ENCODE assay signal across 8 cellular contexts in the genomic region with DNA sequence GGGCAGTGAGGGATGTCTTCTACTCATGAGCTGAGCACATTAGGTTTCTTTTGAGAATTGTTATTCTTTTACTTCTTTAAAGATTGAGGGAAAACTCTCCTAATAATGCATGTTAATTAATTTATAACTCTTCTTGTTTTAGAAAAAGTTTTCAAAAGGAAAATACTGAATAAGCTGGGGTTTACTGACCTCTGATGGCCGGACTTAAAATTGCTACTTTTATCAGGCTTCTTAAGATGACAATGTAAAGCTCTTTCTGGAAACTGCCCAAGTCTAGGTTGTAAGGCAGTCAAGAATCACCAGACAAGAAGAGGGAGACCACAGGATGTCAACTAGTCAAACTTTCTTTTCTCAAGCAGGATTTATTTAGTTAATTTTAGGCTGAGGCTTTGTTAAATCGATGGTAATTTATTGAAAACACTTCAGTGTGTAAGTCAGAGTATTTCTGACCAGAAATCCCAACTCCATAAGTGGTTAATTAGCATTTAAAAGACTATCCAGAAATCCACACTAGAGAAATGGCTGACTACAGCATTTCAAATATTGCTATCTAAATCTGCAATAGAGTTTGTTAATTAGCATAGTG.
DNase-seq lines count a peak whose midpoint lies in the region; ATAC-seq and TF ChIP-seq lines count a peak whose summit lies in the region.

No MANE protein-coding gene starts in this region.

- no peak overlapping the region for H2BK12ac ChIP-seq in mesenchymal stem cell (ENCODE audit: low read length in 2 of 2)

- in situ Hi-C loops in GM23248 (cut with MboI) (loop anchor here (10.0 to 25.0 kb wide), 3 partner anchors 254 to 624 kb away; no protein-coding TSS in a partner anchor), brain microvascular endothelial cell (cut with HindIII; ENCODE audit: low pct_ligation_motif_present, low sequenced_read_pairs) (no loop called here)

- H3K18ac ChIP-seq in mesenchymal stem cell (ENCODE audit: low read depth in 1 of 2, low read length in 2 of 2), result no peak overlapping the region

- no peak overlapping the region for H2BK15ac ChIP-seq in mesenchymal stem cell (ENCODE audit: low read depth, poor library complexity, severe bottlenecking)

- H3K4me2 ChIP-seq in GM23248 (ENCODE audit: unreplicated experiment) (no peak overlapping the region), mesenchymal stem cell (ENCODE audit: low read length, poor library complexity, severe bottlenecking) (no peak overlapping the region)

- H2BK5ac ChIP-seq in mesenchymal stem cell (ENCODE audit: low read depth, low read length, poor library complexity, severe bottlenecking), result no peak overlapping the region

- no peaks in the 10 kb centered on the region for H3K36me3 Mint-ChIP-seq in activated naive CD4-positive, alpha-beta T cell treated with anti-CD3 and anti-CD28 coated beads, Interleukin-2, amount 50 U/mL, for 72 hours

- H4K20me1 ChIP-seq in GM23248 (ENCODE audit: insufficient read depth), result no peaks in the 10 kb centered on the region

- H3K4ac ChIP-seq in mesenchymal stem cell (ENCODE audit: low read depth in 1 of 2, low read length in 2 of 2), result no peak overlapping the region

- H3K27ac Mint-ChIP-seq in activated naive CD4-positive, alpha-beta T cell treated with anti-CD3 and anti-CD28 coated beads, Interleukin-2, amount 50 U/mL, for 72 hours, result no peak overlapping the region

- H4K91ac ChIP-seq in mesenchymal stem cell (ENCODE audit: low read length), result no peak overlapping the region

- WGBS in GM23248 (ENCODE audit: low coverage in 1 of 2, low lambda C conversion rate in 2 of 2, missing lambda C conversion rate in 2 of 2), 2 experiments, result 0 to 4% methylated on average over 2 of the region's 2 CpGs
- 0% methylated on average over 1 of the region's 2 CpGs for WGBS in mesenchymal stem cell

- H2AFZ ChIP-seq in GM23248, result no peak overlapping the region
- no peak overlapping the region for H2AFZ ChIP-seq in mesenchymal stem cell (ENCODE audit: low read depth, low read length)

- ATAC-seq in activated naive CD4-positive, alpha-beta T cell treated with anti-CD3 and anti-CD28 coated beads, Interleukin-2, amount 50 U/mL, for 72 hours, result no peak
- ATAC-seq in left cardiac atrium, result no peak

- H3K9ac ChIP-seq in GM23248 (no peak overlapping the region), mesenchymal stem cell (ENCODE audit: low read length) (no peak overlapping the region)

- peak; percentile 56 for TF ChIP-seq CTCF in brain microvascular endothelial cell (IDR thresholded peaks at IDR 0.05; ENCODE audit: low read depth, low read length, missing control alignments)

- no peaks in the 10 kb centered on the region for H3K9me3 Mint-ChIP-seq in activated naive CD4-positive, alpha-beta T cell treated with anti-CD3 and anti-CD28 coated beads, Interleukin-2, amount 50 U/mL, for 72 hours

- H4K8ac ChIP-seq in mesenchymal stem cell (ENCODE audit: low read length), result no peak overlapping the region

- intact Hi-C loops in left cardiac atrium (cut with DNase I), result loop anchor here in 1 of 2 donors (5.0 kb wide), 2 partner anchors 257 to 487 kb away; no protein-coding TSS in a partner anchor

- H3K9me2 ChIP-seq in GM23248 (ENCODE audit: insufficient read depth), result no peaks in the 10 kb centered on the region

- H2AK5ac ChIP-seq in mesenchymal stem cell (ENCODE audit: low read length, severe bottlenecking), result no peak overlapping the region

- no peak overlapping the region for H2BK120ac ChIP-seq in mesenchymal stem cell (ENCODE audit: low read depth, low read length)

- no peaks in the 10 kb centered on the region for H3K9me3 ChIP-seq in GM23248 (ENCODE audit: low read depth)
- no peaks in the 10 kb centered on the region for H3K9me3 ChIP-seq in mesenchymal stem cell (ENCODE audit: control insufficient read depth, low read length)

- H3K23ac ChIP-seq in mesenchymal stem cell (ENCODE audit: low read length in 2 of 2), result no peak overlapping the region

- H3K79me2 ChIP-seq in GM23248 (ENCODE audit: insufficient read depth), result no peaks in the 10 kb centered on the region

- H3K36me3 ChIP-seq in GM23248 (ENCODE audit: low read depth), result no peaks in the 10 kb centered on the region
- no peaks in the 10 kb centered on the region for H3K36me3 ChIP-seq in brain microvascular endothelial cell (replicated peaks)
- H3K36me3 ChIP-seq in mesenchymal stem cell (ENCODE audit: control insufficient read depth in 1 of 2, insufficient read depth in 2 of 2, low read depth in 1 of 2, low read length in 2 of 2), result no peaks in the 10 kb centered on the region

- H3F3A ChIP-seq in GM23248 (ENCODE audit: insufficient read depth), result no peaks in the 10 kb centered on the region

- H3K4me3 ChIP-seq in GM23248 (no peak overlapping the region), brain microvascular endothelial cell (ENCODE audit: low read depth, low read length) (no peak overlapping the region), mesenchymal stem cell (ENCODE audit: insufficient read depth in 1 of 2, low read depth in 1 of 2, low read length in 2 of 2) (no peak overlapping the region)

- H3K14ac ChIP-seq in mesenchymal stem cell (ENCODE audit: low read length in 2 of 2), result no peak overlapping the region

- no peaks in the 10 kb centered on the region for H3K27me3 ChIP-seq in GM23248 (replicated peaks; ENCODE audit: insufficient read depth)
- H3K27me3 ChIP-seq in brain microvascular endothelial cell (replicated peaks), result no peaks in the 10 kb centered on the region
- peaks cover 0 to 8% of the 10 kb centered on the region in 2 experiments for H3K27me3 ChIP-seq in mesenchymal stem cell (ENCODE audit: control insufficient read depth in 1 of 2, insufficient read depth in 1 of 2, low read length in 2 of 2)

- no peaks in the 10 kb centered on the region for H3K79me1 ChIP-seq in mesenchymal stem cell (replicated peaks; ENCODE audit: low read length, poor library complexity, severe bottlenecking)

- no peak overlapping the region for H3K27ac ChIP-seq in GM23248
- H3K27ac ChIP-seq in brain microvascular endothelial cell, result no peak overlapping the region
- H3K27ac ChIP-seq in mesenchymal stem cell (ENCODE audit: low read length, poor library complexity, severe bottlenecking), result no peak overlapping the region

- DNase-seq in CMK (ENCODE audit: low read depth) (peak; percentile 22), GM23248 (peak; percentile 75), NCI-H345 (lab: John Stamatoyannopoulos, UW) (peak; percentile 34), brain microvascular endothelial cell (peak; percentile 75), mesenchymal stem cell (peak; percentile 49), NCI-H1436 treated with DMSO at 0.1 percent for 48 hours (lab: John Stamatoyannopoulos, UW) (no peak), left cardiac atrium (no peak)
- DNase-seq in activated naive CD4-positive, alpha-beta T cell treated with anti-CD3 and anti-CD28 coated beads, Interleukin-2, amount 50 U/mL, for 72 hours (ENCODE audit: low spot score in 2 of 2), result no peak

- no peaks in the 10 kb centered on the region for H3K4me1 ChIP-seq in GM23248 (ENCODE audit: insufficient read depth)
- H3K4me1 ChIP-seq in mesenchymal stem cell (ENCODE audit: control insufficient read depth, insufficient read depth, low read depth, low read length), result peaks cover 1% of the 10 kb centered on the region

Comparison
In these comparisons a context has a peak if more than half of its experiments do, and no peak if none do; other contexts are left out.
1. DNase-seq: peak in CMK (single experiment), GM23248 (single experiment), NCI-H345 (single experiment), brain microvascular endothelial cell (single experiment) and mesenchymal stem cell (single experiment); none in NCI-H1436 treated with DMSO at 0.1 percent for 48 hours (single experiment), activated naive CD4-positive, alpha-beta T cell treated with anti-CD3 and anti-CD28 coated beads, Interleukin-2, amount 50 U/mL, for 72 hours (0 of 2) and left cardiac atrium (single experiment).